ENCODE assay signal across 19 cellular contexts in the genomic region with DNA sequence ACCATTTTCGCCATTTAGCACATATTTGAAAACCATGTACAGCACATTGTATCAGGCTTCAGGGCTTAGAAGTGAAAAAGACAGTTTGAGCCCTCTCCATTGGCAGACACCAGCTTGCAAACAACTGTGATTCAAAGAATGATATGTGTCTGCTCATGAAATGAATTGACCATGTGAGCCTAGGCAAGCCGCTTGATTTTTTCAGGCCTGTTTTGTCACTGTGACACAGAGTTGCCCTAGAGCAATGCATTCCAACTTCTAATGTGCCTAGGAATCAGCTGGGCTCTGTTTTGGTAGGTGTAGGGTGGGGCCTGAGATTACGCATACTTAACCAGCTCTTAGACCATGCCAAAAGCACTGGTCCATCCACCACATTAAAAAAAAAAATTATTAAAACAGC. TPM values are rescaled to one million over a fixed set of nuclear protein-coding genes. Genes with fewer than 3 reads are reported as not detected.
A peak's percentile ranks its signal among the peaks of the same experiment; 100 is the strongest.
DNase-seq lines count a peak whose midpoint lies in the region; ATAC-seq, FAIRE-seq and TF ChIP-seq lines count a peak whose summit lies in the region.
"Had no signal": no experiment of that assay in that cellular context is flagged by ENCODE, and none has a peak within 500 bp of the region (broad histone marks: within the 10 kb centered on the region; RNA-seq: fewer than 3 reads in every experiment).

No MANE protein-coding gene starts in this region.

- H3K9me3 ChIP-seq in mammary epithelial cell (replicated peaks; ENCODE audit: insufficient read depth, low read length) = no peaks in the 10 kb centered on the region
- H3K9me3 ChIP-seq in trophoblast cell (ENCODE audit: insufficient read depth, low read depth, low read length) = no peaks in the 10 kb centered on the region
- no peaks in the 10 kb centered on the region for H3K9me3 ChIP-seq in lower lobe of right lung
- H3K9me3 ChIP-seq: BLaER1, HAP-1 had no signal

- no peak for TF ChIP-seq POLR2A in GM12891 (IDR thresholded peaks at IDR 0.05; ENCODE audit: low read depth, low read length)

- H3K14ac ChIP-seq in trophoblast cell (ENCODE audit: low read length) = no peak overlapping the region

- H3K79me1 ChIP-seq in trophoblast cell (ENCODE audit: low read length) = no peaks in the 10 kb centered on the region

- H3K9me3 Mint-ChIP-seq in MCF 10A (ENCODE audit: unreplicated experiment) = peaks cover 19% of the 10 kb centered on the region
- H3K9me3 Mint-ChIP-seq in activated naive CD4-positive, alpha-beta T cell treated with anti-CD3 and anti-CD28 coated beads, Interleukin-2, amount 50 U/mL, for 72 hours = peaks cover 0 to 3% of the 10 kb centered on the region in 2 donors

- H2AK5ac ChIP-seq in trophoblast cell (ENCODE audit: low read length) = no peak overlapping the region

- H3K4ac ChIP-seq in trophoblast cell (ENCODE audit: low read depth, low read length) = no peak overlapping the region

- CTCF ChIA-PET in mammary epithelial cell (lab: Charles Lee; ENCODE audit: low non-redundant PET) (no interaction called here), MCF 10A (lab: Yijun Ruan, JAX) (interaction anchor here (0.5 to 0.6 kb wide), 3 partner anchors 22 to 1420 kb away, joined by 3 to 5 read pairs (median 5); no protein-coding TSS in a partner anchor)

- H3K23ac ChIP-seq in trophoblast cell (ENCODE audit: low read length) = no peak overlapping the region

- peak; percentile 21 for DNase-seq in mammary epithelial cell
- DNase-seq in MCF 10A (ENCODE audit: unreplicated experiment) = no peak
- DNase-seq in islet precursor cell = peak; percentile 83
- peak; percentile 71 to 88 for DNase-seq in trophoblast cell
- DNase-seq in GM12891 (ENCODE audit: insufficient read length, low spot score) = no peak
- DNase-seq in lower lobe of right lung = no peak
- DNase-seq in activated naive CD4-positive, alpha-beta T cell treated with anti-CD3 and anti-CD28 coated beads, Interleukin-2, amount 50 U/mL, for 72 hours (ENCODE audit: low spot score in 2 of 2) = no peak
- no peak for DNase-seq in KG1 (lab: John Stamatoyannopoulos, UW)
- DNase-seq: CD4-positive, alpha-beta memory T cell; DMS153; DMS79; GM23248; IMR-90 had no signal

- no peak overlapping the region for H3K18ac ChIP-seq in trophoblast cell (ENCODE audit: low read length)

- peaks cover 18% of the 10 kb centered on the region for H3K36me3 ChIP-seq in mammary epithelial cell (ENCODE audit: insufficient read depth, low read length)
- peaks cover 0 to 7% of the 10 kb centered on the region in 2 experiments for H3K36me3 ChIP-seq in trophoblast cell (ENCODE audit: control insufficient read depth in 1 of 2, insufficient read depth in 2 of 2, low read length in 2 of 2)
- H3K36me3 ChIP-seq in lower lobe of right lung = peaks cover 82% of the 10 kb centered on the region

- in situ Hi-C loops in mammary epithelial cell (cut with MboI; ENCODE audit: low sequenced_read_pairs in 2 of 2) = no loop called here

- no peak overlapping the region for H2BK5ac ChIP-seq in trophoblast cell (ENCODE audit: low read depth, low read length, poor library complexity)

- no peak overlapping the region for H2BK12ac ChIP-seq in trophoblast cell (ENCODE audit: low read length)

- H4K12ac ChIP-seq in trophoblast cell (ENCODE audit: low read depth, low read length) = no peak overlapping the region

- no peak overlapping the region for H2AFZ ChIP-seq in mammary epithelial cell (ENCODE audit: low read depth, low read length)
- H2AFZ ChIP-seq in trophoblast cell (ENCODE audit: insufficient read depth, low read length, poor library complexity) = no peak overlapping the region
- H2AFZ ChIP-seq: GM23248 had no signal

- no peaks in the 10 kb centered on the region for H3K27me3 Mint-ChIP-seq in MCF 10A (ENCODE audit: insufficient read depth, unreplicated experiment)
- H3K27me3 Mint-ChIP-seq: CD4-positive, alpha-beta memory T cell had no signal

- no peak for ATAC-seq in lower lobe of right lung
- no peak for ATAC-seq in activated naive CD4-positive, alpha-beta T cell treated with anti-CD3 and anti-CD28 coated beads, Interleukin-2, amount 50 U/mL, for 72 hours

- no peaks in the 10 kb centered on the region for H3K4me1 ChIP-seq in mammary epithelial cell (ENCODE audit: insufficient read depth, low read length)
- peaks cover 2 to 5% of the 10 kb centered on the region in 2 experiments for H3K4me1 ChIP-seq in trophoblast cell (ENCODE audit: control insufficient read depth in 1 of 2, insufficient read depth in 2 of 2, low read length in 2 of 2)
- no peaks in the 10 kb centered on the region for H3K4me1 ChIP-seq in lower lobe of right lung
- H3K4me1 ChIP-seq: BLaER1 had no signal

- H3K4me3 ChIP-seq in mammary epithelial cell (replicated peaks in 1 of 3; ENCODE audit: insufficient read depth in 1 of 3, low read depth in 2 of 3, low read length in 3 of 3) = no peak overlapping the region
- no peak overlapping the region for H3K4me3 ChIP-seq in trophoblast cell (ENCODE audit: low read depth, low read length)
- H3K4me3 ChIP-seq in lower lobe of right lung = no peak overlapping the region
- H3K4me3 ChIP-seq: BLaER1, GM23248, HAP-1 had no signal

- 91% methylated on average over 3 of the region's 3 CpGs for WGBS in mammary epithelial cell (ENCODE audit: low coverage, missing lambda C conversion rate)
- WGBS in trophoblast cell (ENCODE audit: extremely low coverage, insufficient coverage, insufficient read length) = no CpG with 5 or more reads among the region's 3 CpGs

- H3K27ac Mint-ChIP-seq in MCF 10A (ENCODE audit: low read depth, unreplicated experiment) = no peak overlapping the region
- no peak overlapping the region for H3K27ac Mint-ChIP-seq in activated naive CD4-positive, alpha-beta T cell treated with anti-CD3 and anti-CD28 coated beads, Interleukin-2, amount 50 U/mL, for 72 hours
- H3K27ac Mint-ChIP-seq: CD14-positive monocyte had no signal

- TF ChIP-seq CTCF in mammary epithelial cell (conservative IDR thresholded peaks at IDR 0.05 in 1 of 2, IDR thresholded peaks at IDR 0.05 in 1 of 2; ENCODE audit: extremely low read depth in 1 of 2, insufficient read depth in 1 of 2, low read depth in 1 of 2, low read length in 2 of 2) = no peak
- no peak for TF ChIP-seq CTCF in MCF 10A (IDR thresholded peaks at IDR 0.05; ENCODE audit: unreplicated experiment)
- no peak for TF ChIP-seq CTCF in lower lobe of right lung (IDR thresholded peaks at IDR 0.05)

- POLR2A ChIA-PET in MCF 10A (lab: Yijun Ruan, JAX) = no interaction called here

- peaks cover 2% of the 10 kb centered on the region for H3K4me1 Mint-ChIP-seq in MCF 10A (ENCODE audit: insufficient read depth, unreplicated experiment)
- H3K4me1 Mint-ChIP-seq: CD14-positive monocyte had no signal

- H4K20me1 ChIP-seq in mammary epithelial cell (ENCODE audit: insufficient read depth, low read length) = no peaks in the 10 kb centered on the region
- H4K20me1 ChIP-seq: BLaER1 had no signal

- no peak overlapping the region for H4K91ac ChIP-seq in trophoblast cell (ENCODE audit: low read depth, low read length)

- H3K27ac ChIP-seq in mammary epithelial cell (ENCODE audit: insufficient read depth, low read depth, low read length) (no peak overlapping the region), trophoblast cell (ENCODE audit: low read depth, low read length) (no peak overlapping the region), lower lobe of right lung (no peak overlapping the region)
- H3K27ac ChIP-seq: 22Rv1, BLaER1, GM23248 had no signal

- H3K9ac ChIP-seq in mammary epithelial cell (ENCODE audit: insufficient read depth, low read length) (no peak overlapping the region), trophoblast cell (ENCODE audit: low read length) (no peak overlapping the region)
- H3K9ac ChIP-seq: BLaER1, GM23248 had no signal

- peaks cover 27% of the 10 kb centered on the region for H3K36me3 Mint-ChIP-seq in MCF 10A (ENCODE audit: insufficient read depth, unreplicated experiment)
- peaks cover 15 to 40% of the 10 kb centered on the region in 2 donors for H3K36me3 Mint-ChIP-seq in activated naive CD4-positive, alpha-beta T cell treated with anti-CD3 and anti-CD28 coated beads, Interleukin-2, amount 50 U/mL, for 72 hours

- H3K79me2 ChIP-seq in mammary epithelial cell (ENCODE audit: insufficient read depth, low read length) (peaks cover 3% of the 10 kb centered on the region), trophoblast cell (ENCODE audit: control insufficient read depth, insufficient read depth, low read length, poor library complexity) (no peaks in the 10 kb centered on the region)

- dilution Hi-C loops in mammary epithelial cell (cut with HindIII; ENCODE audit: low sequenced_read_pairs) = no loop called here

- no peak overlapping the region for H2BK120ac ChIP-seq in trophoblast cell (ENCODE audit: insufficient read depth, low read length, poor library complexity)

- no peak overlapping the region for H3K4me3 Mint-ChIP-seq in MCF 10A (ENCODE audit: unreplicated experiment)
- H3K4me3 Mint-ChIP-seq: CD14-positive monocyte; CD4-positive, alpha-beta memory T cell had no signal

- BruUV-seq in mammary epithelial cell (replicated peaks; lab: Mats Ljungman, UMichigan) (no TSS peak), MCF 10A (replicated peaks; lab: Mats Ljungman, UMichigan) (no TSS peak)

- H3K27me3 ChIP-seq in mammary epithelial cell (ENCODE audit: insufficient read depth, low read length) (no peaks in the 10 kb centered on the region), trophoblast cell (ENCODE audit: insufficient read depth, low read length) (no peaks in the 10 kb centered on the region), lower lobe of right lung (ENCODE audit: low read depth) (no peaks in the 10 kb centered on the region)
- H3K27me3 ChIP-seq: BLaER1 had no signal

- intact Hi-C loops in mammary epithelial cell (cut with micrococcal nuclease) (no loop called here), MCF 10A (cut with micrococcal nuclease) (no loop called here), lower lobe of right lung (cut with DNase I) (no loop called here)

- H4K8ac ChIP-seq in trophoblast cell (ENCODE audit: low read depth, low read length) = no peak overlapping the region

- H3K4me2 ChIP-seq in mammary epithelial cell (ENCODE audit: insufficient read depth, low read depth, low read length) (no peak overlapping the region), trophoblast cell (ENCODE audit: low read length) (no peak overlapping the region)
- H3K4me2 ChIP-seq: BLaER1 had no signal

- FAIRE-seq in GM12891 (lab: Jason Lieb, UNC) = no peak
- FAIRE-seq: GM18507, HTR-8/SVneo had no signal

TF ChIP-seq in GM12891, 5 proteins besides CTCF, POLR2A, EP300 and RAD21:
- TF ChIP-seq SPI1 (IDR thresholded peaks at IDR 0.05; ENCODE audit: low read depth, low read length) (no peak), TAF1 (IDR thresholded peaks at IDR 0.05; ENCODE audit: low read depth, low read length) (no peak), POLR2AphosphoS5 (IDR thresholded peaks at IDR 0.05; ENCODE audit: low read depth, low read length) (no peak), PAX5 (IDR thresholded peaks at IDR 0.05; ENCODE audit: insufficient read depth, low read length, severe bottlenecking) (no peak), POU2F2 (IDR thresholded peaks at IDR 0.05; ENCODE audit: low read depth, low read length) (no peak)
TF ChIP-seq in GM12891: peak in this region for 0.

RNA-seq across cellular contexts. Expression of a gene that starts 53.0 kb away (rescaled TPM):
- total RNA-seq in mammary epithelial cell (100 to 1,000 TPM; 111 to 116 TPM), MCF 10A (2022) (52.7 and 61.0 TPM in 2 replicates), lower lobe of right lung (128 TPM)
- 72.5 TPM for polyA plus RNA-seq in mammary epithelial cell
- 93.4 TPM for polyA minus RNA-seq in mammary epithelial cell
- polyA plus RNA-seq in trophoblast cell (2013) = 63.5 and 66.0 TPM in 2 replicates
- 32.5 TPM for polyA plus RNA-seq in GM12891 (2012; ENCODE audit: low read depth, missing spikeins)
- 10 to 100 TPM; 60.8 to 74.8 TPM for total RNA-seq in activated naive CD4-positive, alpha-beta T cell treated with anti-CD3 and anti-CD28 coated beads, Interleukin-2, amount 50 U/mL, for 72 hours

Comparison
In these comparisons a context has a peak if more than half of its experiments do, and no peak if none do; other contexts are left out.
1. DNase-seq: peak in mammary epithelial cell (single experiment), islet precursor cell (single experiment) and trophoblast cell (2 of 2); none in MCF 10A (single experiment), GM12891 (single experiment), lower lobe of right lung (single experiment), activated naive CD4-positive, alpha-beta T cell treated with anti-CD3 and anti-CD28 coated beads, Interleukin-2, amount 50 U/mL, for 72 hours (0 of 2) and KG1 (single experiment).